Comparison of ENCODE assay signal across 8 cellular contexts in genomic region chr13:28495586-28496564, GRCh38. TPM values are rescaled to one million over a fixed set of nuclear protein-coding genes. Genes with fewer than 3 reads are reported as not detected.
A peak's percentile ranks its signal among the peaks of the same experiment; 100 is the strongest.
DNase-seq lines count a peak whose midpoint lies in the region; ATAC-seq and TF ChIP-seq lines count a peak whose summit lies in the region.
"Had no signal": no experiment of that assay in that cellular context is flagged by ENCODE, and none has a peak within 500 bp of the region (broad histone marks: within the 10 kb centered on the region; RNA-seq: fewer than 3 reads in every experiment).

No MANE protein-coding gene starts in this region.

- no peak for TF ChIP-seq POLR2A in spleen (IDR thresholded peaks at IDR 0.05)

- no peaks in the 10 kb centered on the region for H3K9me3 ChIP-seq in spleen

- peaks cover 25% of the 10 kb centered on the region for H3K27me3 ChIP-seq in H7 (ENCODE audit: control insufficient read depth, insufficient read depth, low read length)
- H3K27me3 ChIP-seq in spleen (replicated peaks in 1 of 7), result peaks cover 3 to 76% (median 53%) of the 10 kb centered on the region in 7 donors

- DNase-seq in H7 (peak; percentile 41), SKM-1 treated with dmso at 0.1 percent for 144 hours (lab: John Stamatoyannopoulos, UW; ENCODE audit: unreplicated experiment) (peak; percentile 65), left ventricle myocardium superior (no peak), spleen (no peak), iPS-NIHi11 (ENCODE audit: low spot score) (no peak), pons (ENCODE audit: low spot score) (no peak)
- DNase-seq: NCI-H2029 treated with DMSO at 0.1 percent for 48 hours had no signal

- peak overlapping the region in 7 of 8 donors; percentile 12 to 80 (median 79) for H3K27ac ChIP-seq in spleen

- peaks cover 15 to 53% (median 33%) of the 10 kb centered on the region in 6 donors for H3K4me1 ChIP-seq in spleen

- peak; percentile 15 for ATAC-seq in left ventricle myocardium superior
- ATAC-seq in HG03025 (IDR thresholded peaks at IDR 0.05; ENCODE audit: low FRiP score, unreplicated experiment), result no peak

- intact Hi-C loops in left ventricle myocardium superior (cut with micrococcal nuclease) (no loop called here), spleen (cut with DNase I; ENCODE audit: low total_unique reads) (loop anchor here (10.0 kb wide), 1 partner anchor 139 kb away; no protein-coding TSS in a partner anchor)

- H3K4me3 ChIP-seq in H7 (ENCODE audit: insufficient read depth, low read depth, low read length), result peak overlapping the region; percentile 90
- peak overlapping the region in 7 of 8 donors; percentile 49 to 80 (median 61) for H3K4me3 ChIP-seq in spleen

- WGBS in spleen, 5 donors, result 19 to 27% (median 26%) methylated on average over 29 to 36 of the region's 36 CpGs

- H3K36me3 ChIP-seq in H7 (replicated peaks; ENCODE audit: control insufficient read depth, insufficient read depth, low read length), result no peaks in the 10 kb centered on the region
- no peaks in the 10 kb centered on the region for H3K36me3 ChIP-seq in spleen

- no peak for TF ChIP-seq CTCF in spleen (IDR thresholded peaks at IDR 0.05 in 8 of 11, conservative IDR thresholded peaks at IDR 0.05 in 3 of 11)

RNA-seq across cellular contexts. Expression of gene FLT1, which starts 0.9 kb away (rescaled TPM):
- 55.3 and 59.4 TPM in 2 replicates for total RNA-seq in H7 (2014; rRNA removed; shearing (Covaris generic))
- total RNA-seq in left ventricle myocardium superior, result 46.1 TPM
- total RNA-seq in spleen, result 10 to 100 TPM; 48.8 to 70.6 (median 61.1) TPM
- 1 to 10 TPM; 1.2 to 4.2 (median 3.5) TPM for polyA plus RNA-seq in spleen

Comparison
In these comparisons a context has a peak if more than half of its experiments do, and no peak if none do; other contexts are left out.
1. DNase-seq: peak in H7 (single experiment) and SKM-1 treated with dmso at 0.1 percent for 144 hours (single experiment); none in left ventricle myocardium superior (single experiment), spleen (single experiment), iPS-NIHi11 (single experiment) and pons (single experiment).